ENCODE assay signal across 18 cellular contexts in genomic region chr4:32488690-32489089, GRCh38.
"Had no signal": no experiment of that assay in that cellular context is flagged by ENCODE, and none has a peak within 500 bp of the region (broad histone marks: within the 10 kb centered on the region; RNA-seq: fewer than 3 reads in every experiment).

No MANE protein-coding gene starts in this region.

- H3K27ac Mint-ChIP-seq: activated naive CD4-positive, alpha-beta T cell treated with anti-CD3 and anti-CD28 coated beads, Interleukin-2, amount 50 U/mL, for 72 hours; activated T-helper 1 cell treated with anti-CD3 and anti-CD28 coated beads, Interleukin-12 subunit alpha, Interleukin-12 subunit beta, Interleukin-2, Interleukin-4 antibody, amounts not matched to agents 30 ng/mL and 10 ng/mL and 1 ng/mL, durations not matched to agents 14 hours and 24 hours and 36 hours; memory B cell; naive thymus-derived CD4-positive, alpha-beta T cell; stimulated activated naive CD8-positive, alpha-beta T cell treated with anti-CD3 and anti-CD28 coated beads, Interleukin-15, Interleukin-2, amounts not matched to agents 100 ng/mL and 50 ng/mL, for 24 hours had no signal

- H3K9me3 Mint-ChIP-seq: memory B cell; stimulated activated naive CD8-positive, alpha-beta T cell treated with anti-CD3 and anti-CD28 coated beads, Interleukin-15, Interleukin-2, amounts not matched to agents 100 ng/mL and 50 ng/mL, for 24 hours had no signal

- H3K9me3 ChIP-seq: esophagus squamous epithelium, prostate gland, tibial nerve had no signal

- H3K4me1 Mint-ChIP-seq: memory B cell; naive thymus-derived CD4-positive, alpha-beta T cell had no signal

- H3K4me1 ChIP-seq: esophagus squamous epithelium, prostate gland had no signal

- H3K4me3 Mint-ChIP-seq: activated T-helper 1 cell treated with anti-CD3 and anti-CD28 coated beads, Interleukin-12 subunit alpha, Interleukin-12 subunit beta, Interleukin-2, Interleukin-4 antibody, amounts not matched to agents 30 ng/mL and 10 ng/mL and 1 ng/mL, durations not matched to agents 14 hours and 24 hours and 36 hours; memory B cell; naive thymus-derived CD4-positive, alpha-beta T cell; stimulated activated naive CD8-positive, alpha-beta T cell treated with anti-CD3 and anti-CD28 coated beads, Interleukin-15, Interleukin-2, amounts not matched to agents 100 ng/mL and 50 ng/mL, for 24 hours had no signal

- H3K27me3 ChIP-seq: esophagus squamous epithelium, tibial nerve had no signal

- H3K36me3 Mint-ChIP-seq: activated naive CD4-positive, alpha-beta T cell treated with anti-CD3 and anti-CD28 coated beads, Interleukin-2, amount 50 U/mL, for 72 hours; memory B cell; naive thymus-derived CD4-positive, alpha-beta T cell had no signal

- H3K27ac ChIP-seq: esophagus squamous epithelium, prostate gland, tibial nerve, WERI-Rb-1 had no signal

- H3K27me3 Mint-ChIP-seq: memory B cell; naive thymus-derived CD4-positive, alpha-beta T cell; stimulated activated naive CD8-positive, alpha-beta T cell treated with anti-CD3 and anti-CD28 coated beads, Interleukin-15, Interleukin-2, amounts not matched to agents 100 ng/mL and 50 ng/mL, for 24 hours had no signal

- H3K4me3 ChIP-seq: esophagus squamous epithelium, prostate gland, tibial nerve had no signal

- ATAC-seq: activated naive CD4-positive, alpha-beta T cell treated with anti-CD3 and anti-CD28 coated beads, Interleukin-2, amount 50 U/mL, for 72 hours; left ventricle myocardium superior; naive thymus-derived CD4-positive, alpha-beta T cell; right cardiac atrium had no signal

- DNase-seq: activated CD4-positive, alpha-beta T cell treated with anti-CD3 and anti-CD28 coated beads, Interleukin-2, amount 50 U/mL, for 4 hours; activated gamma-delta T cell treated with Interleukin-2 at 50 U/mL for 16 hours; cerebellar nuclear complex; effector CD4-positive, alpha-beta T cell; esophagus squamous epithelium; head of caudate nucleus; kidney glomerular epithelial cell; left ventricle myocardium superior; naive thymus-derived CD4-positive, alpha-beta T cell; right cardiac atrium; T-helper 2 cell; WERI-Rb-1 had no signal

- H3K36me3 ChIP-seq: esophagus squamous epithelium, prostate gland, tibial nerve, WERI-Rb-1 had no signal
